Comparison of ENCODE assay signal across 8 cellular contexts in the genomic region with DNA sequence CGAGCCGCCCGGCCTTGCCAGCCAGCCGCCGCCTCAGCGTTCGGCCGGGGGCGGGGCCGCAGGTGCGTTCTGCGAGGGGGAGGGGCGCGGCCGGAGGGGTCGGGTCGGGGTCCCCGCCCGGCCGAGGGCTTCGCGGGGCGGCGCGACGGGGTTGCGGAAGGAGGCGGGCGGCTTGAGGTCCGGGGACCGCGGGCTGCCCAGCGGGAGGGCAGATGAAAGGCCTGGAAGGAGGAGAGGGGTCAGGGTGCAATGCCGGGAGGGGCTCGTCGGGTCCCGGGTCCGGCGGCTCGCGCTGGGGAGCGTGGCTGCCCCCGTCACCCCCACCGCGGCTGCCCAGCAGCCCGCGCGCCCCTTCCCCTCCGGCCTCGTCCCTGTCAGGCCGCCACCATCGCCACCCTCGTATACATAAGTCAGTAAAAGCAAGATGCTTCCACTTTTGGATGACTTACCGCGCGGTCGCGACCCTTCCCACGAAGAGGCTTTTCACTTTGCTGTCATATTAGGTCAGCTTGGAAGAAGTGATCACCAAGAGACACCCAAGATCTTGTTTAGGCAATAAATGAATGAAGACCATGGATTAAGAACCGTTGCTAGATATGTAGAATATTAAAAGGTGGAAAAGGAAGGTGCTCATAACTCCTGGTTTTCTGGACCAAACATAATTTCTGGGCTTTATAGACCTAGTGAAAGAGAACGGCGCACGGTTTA. TPM values are rescaled to one million over a fixed set of nuclear protein-coding genes. Genes with fewer than 3 reads are reported as not detected.
DNase-seq lines count a peak whose midpoint lies in the region; ATAC-seq, FAIRE-seq and TF ChIP-seq lines count a peak whose summit lies in the region.

No MANE protein-coding gene starts in this region.

- no peak overlapping the region for H2AFZ ChIP-seq in HepG2 (ENCODE audit: low read length)

- no peak for TF ChIP-seq RAD21 in HepG2 (CRISPR knock-in tag; IDR thresholded peaks at IDR 0.05)

- DNase-seq in LNCaP clone FGC (ENCODE audit: low read depth), result no peak
- no peak for DNase-seq in HepG2 (ENCODE audit: low spot score)
- peak; percentile 33 for DNase-seq in testis
- no peak for DNase-seq in kidney tubule cell (ENCODE audit: low spot score)
- DNase-seq in HuH-7 (ENCODE audit: low spot score), result no peak

- TF ChIP-seq CTCF in LNCaP clone FGC (IDR thresholded peaks at IDR 0.05; ENCODE audit: control insufficient read depth, extremely low read depth, insufficient read depth) (no peak), brain (conservative IDR thresholded peaks at IDR 0.05) (no peak), HepG2 (CRISPR knock-in tag; IDR thresholded peaks at IDR 0.05) (no peak), testis (IDR thresholded peaks at IDR 0.05) (no peak)

- in situ Hi-C loops in HepG2 (cut with HindIII; ENCODE audit: extremely low pct_ligation_motif_present, low pct_unique_long_range_greater_than_20kb), result loop anchor here (25.0 kb wide), 1 partner anchor 641 kb away; a partner anchor contains a TSS

- H3K9me3 Mint-ChIP-seq in brain, result peaks cover 0 to 4% (median 0%) of the 10 kb centered on the region in 5 experiments

- POLR2A ChIA-PET in HepG2 (lab: Yijun Ruan, JAX), result interaction anchor here (0.8 kb wide), 1 partner anchor 874 kb away, joined by 3 read pairs; no protein-coding TSS in a partner anchor

- H3K4me2 ChIP-seq in HepG2 (ENCODE audit: low read depth, low read length), result peak overlapping the region; percentile 90

- H3K9me3 ChIP-seq in ES-I3 (ENCODE audit: control insufficient read depth, insufficient read depth, low read length) (no peaks in the 10 kb centered on the region), HepG2 (ENCODE audit: low read length) (no peaks in the 10 kb centered on the region), testis (no peaks in the 10 kb centered on the region)

- peaks cover 53% of the 10 kb centered on the region for H3K79me2 ChIP-seq in HepG2 (ENCODE audit: insufficient read depth, low read length)

- H3K27ac ChIP-seq in HepG2 (ENCODE audit: extremely low read length, insufficient read depth, low read length) (peak overlapping the region; percentile 97), testis (peak overlapping the region; percentile 61 to 98)

- TF ChIP-seq EP300 in HepG2 (IDR thresholded peaks at IDR 0.05; ENCODE audit: low read depth in 2 of 2, low read length in 2 of 2) (no peak), HepG2 (CRISPR knock-in tag; IDR thresholded peaks at IDR 0.05; ENCODE audit: borderline replicate concordance) (no peak)

- ATAC-seq in GM21737 (IDR thresholded peaks at IDR 0.05; ENCODE audit: unreplicated experiment) (peak; percentile 9), HepG2 (peak; percentile 5)

- peaks cover 17% of the 10 kb centered on the region for H4K20me1 ChIP-seq in HepG2 (ENCODE audit: insufficient read depth, low read length)

- FAIRE-seq in HepG2 (lab: Jason Lieb, UNC), result peak; percentile 8

- H3K27me3 Mint-ChIP-seq in brain, result peaks cover 22% of the 10 kb centered on the region

- no peaks in the 10 kb centered on the region for H3K36me3 Mint-ChIP-seq in brain

- intact Hi-C loops in HepG2 (cut with micrococcal nuclease; ENCODE audit: unreplicated experiment) (loop anchor here (5.0 kb wide), 1 partner anchor 56 kb away; no protein-coding TSS in a partner anchor), testis (cut with DNase I; ENCODE audit: low total_unique reads) (no loop called here)

- no TSS peak for BruUV-seq in HepG2 (replicated peaks; lab: Mats Ljungman, UMichigan)

- peak overlapping the region; percentile 97 to 100 (median 99) for H3K27ac Mint-ChIP-seq in brain

- CTCF ChIA-PET in HepG2 (lab: Yijun Ruan, JAX; ENCODE audit: low intra/inter-chr PET ratio, low total read pairs), result no interaction called here

- H3K9ac ChIP-seq in ES-I3 (ENCODE audit: low read depth, low read length) (peak overlapping the region; percentile 92; the same call in 1 of the 2 replicates), HepG2 (ENCODE audit: insufficient read depth, low read depth, low read length) (peak overlapping the region; percentile 80)

- TF ChIP-seq POLR2A in HepG2 (IDR thresholded peaks at IDR 0.05; ENCODE audit: insufficient read depth in 1 of 2, low read depth in 2 of 2, low read length in 2 of 2) (no peak), testis (IDR thresholded peaks at IDR 0.05) (no peak)

- H3K4me1 ChIP-seq in ES-I3 (ENCODE audit: insufficient read depth, low read length) (peaks cover 5% of the 10 kb centered on the region), HepG2 (ENCODE audit: insufficient read depth, low read length) (peaks cover 18% of the 10 kb centered on the region), testis (peaks cover 7% of the 10 kb centered on the region)

- peaks cover 35% of the 10 kb centered on the region for H3K4me1 Mint-ChIP-seq in brain

- under 1% methylated on average over 31 of the region's 63 CpGs for WGBS in HepG2 (ENCODE audit: low lambda C conversion rate)
- 0 to 1% methylated on average over 11 to 62 of the region's 63 CpGs for WGBS in testis, 2 donors

- H3K36me3 ChIP-seq in ES-I3 (ENCODE audit: insufficient read depth, low read length), result no peaks in the 10 kb centered on the region
- H3K36me3 ChIP-seq in HepG2 (replicated peaks in 1 of 2; ENCODE audit: control insufficient read depth in 1 of 2, insufficient read depth in 2 of 2, low read length in 2 of 2), result no peaks in the 10 kb centered on the region
- no peaks in the 10 kb centered on the region for H3K36me3 ChIP-seq in testis (ENCODE audit: low read depth, missing control alignments)

- H3K27me3 ChIP-seq in HepG2 (ENCODE audit: control insufficient read depth in 1 of 2, insufficient read depth in 2 of 2, low read length in 2 of 2) (no peaks in the 10 kb centered on the region; a peak in 1 of 5 replicates), testis (no peaks in the 10 kb centered on the region)

- H3K4me3 ChIP-seq in LNCaP clone FGC (ENCODE audit: low read depth, low read length) (peak overlapping the region; percentile 96), HepG2 (replicated peaks in 1 of 3; ENCODE audit: insufficient read depth in 1 of 3, low read depth in 2 of 3, low read length in 3 of 3) (peak overlapping the region; percentile 83 to 100 (median 84)), testis (peak overlapping the region; percentile 75 to 90)

- peak overlapping the region; percentile 91 to 99 (median 96) for H3K4me3 Mint-ChIP-seq in brain

TF ChIP-seq in HepG2, 621 proteins besides CTCF, POLR2A, EP300 and RAD21 (continues in another document):
- no peak for TF ChIP-seq ZNF546 (CRISPR knock-in tag; conservative IDR thresholded peaks at IDR 0.05)
- peak; percentile 66; the same call in 1 of the 2 replicates for TF ChIP-seq TMF1 (CRISPR knock-in tag; IDR thresholded peaks at IDR 0.05; ENCODE audit: low read depth)
- TF ChIP-seq, protein P1, sequence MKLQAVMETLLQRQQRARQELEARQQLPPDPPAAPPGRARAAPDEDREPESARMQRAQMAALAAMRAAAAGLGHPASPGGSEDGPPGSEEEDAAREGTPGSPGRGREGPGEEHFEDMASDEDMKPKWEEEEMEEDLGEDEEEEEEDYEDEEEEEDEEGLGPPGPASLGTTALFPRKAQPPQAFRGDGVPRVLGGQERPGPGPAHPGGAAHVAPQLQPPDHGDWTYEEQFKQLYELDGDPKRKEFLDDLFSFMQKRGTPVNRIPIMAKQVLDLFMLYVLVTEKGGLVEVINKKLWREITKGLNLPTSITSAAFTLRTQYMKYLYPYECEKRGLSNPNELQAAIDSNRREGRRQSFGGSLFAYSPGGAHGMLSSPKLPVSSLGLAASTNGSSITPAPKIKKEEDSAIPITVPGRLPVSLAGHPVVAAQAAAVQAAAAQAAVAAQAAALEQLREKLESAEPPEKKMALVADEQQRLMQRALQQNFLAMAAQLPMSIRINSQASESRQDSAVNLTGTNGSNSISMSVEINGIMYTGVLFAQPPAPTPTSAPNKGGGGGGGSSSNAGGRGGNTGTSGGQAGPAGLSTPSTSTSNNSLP (IDR thresholded peaks at IDR 0.05; ENCODE audit: low read depth, low read length), result no peak
- TF ChIP-seq, protein P2, sequence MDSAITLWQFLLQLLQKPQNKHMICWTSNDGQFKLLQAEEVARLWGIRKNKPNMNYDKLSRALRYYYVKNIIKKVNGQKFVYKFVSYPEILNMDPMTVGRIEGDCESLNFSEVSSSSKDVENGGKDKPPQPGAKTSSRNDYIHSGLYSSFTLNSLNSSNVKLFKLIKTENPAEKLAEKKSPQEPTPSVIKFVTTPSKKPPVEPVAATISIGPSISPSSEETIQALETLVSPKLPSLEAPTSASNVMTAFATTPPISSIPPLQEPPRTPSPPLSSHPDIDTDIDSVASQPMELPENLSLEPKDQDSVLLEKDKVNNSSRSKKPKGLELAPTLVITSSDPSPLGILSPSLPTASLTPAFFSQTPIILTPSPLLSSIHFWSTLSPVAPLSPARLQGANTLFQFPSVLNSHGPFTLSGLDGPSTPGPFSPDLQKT (CRISPR knock-in tag; IDR thresholded peaks at IDR 0.05; ENCODE audit: borderline replicate concordance), result no peak
- no peak for TF ChIP-seq ZNF143 (CRISPR knock-in tag; IDR thresholded peaks at IDR 0.05)
- TF ChIP-seq ZNF20 (CRISPR knock-in tag; IDR thresholded peaks at IDR 0.05), result no peak

RNA-seq across cellular contexts. Expression of a gene that starts 0.6 kb away (rescaled TPM):
- polyA plus RNA-seq in brain (ENCODE audit: insufficient read depth, low read depth, low replicate concordance), result 214 TPM
- 206 and 323 TPM in 2 replicates for total RNA-seq in HepG2 (2016; rRNA removed; fragmentation: Illumina TruSeq; extraction: Trizol)
- 20.6 and 23.7 TPM in 2 replicates for total RNA-seq in HepG2 (2016; cell fraction: cytosol; rRNA removed; fragmentation: Illumina TruSeq; extraction: Trizol; ENCODE audit: low read depth)
- total RNA-seq in HepG2 (2016; cell fraction: insoluble cytoplasmic fraction; rRNA removed; fragmentation: Illumina TruSeq; extraction: Trizol), result 211 and 312 TPM in 2 replicates
- total RNA-seq in HepG2 (2016; cell fraction: membrane; rRNA removed; fragmentation: Illumina TruSeq; extraction: Trizol), result 33.5 and 37.5 TPM in 2 replicates
- 81.8 and 84.7 TPM in 2 replicates for total RNA-seq in HepG2 (2016; cell fraction: nucleus; rRNA removed; fragmentation: Illumina TruSeq; extraction: Trizol)
- 49.3 and 60.6 TPM in 2 replicates for polyA plus RNA-seq in HepG2 (2011; rRNA removed)
- 28.0 and 36.6 TPM in 2 replicates for polyA plus RNA-seq in HepG2 (2011; cell fraction: cytosol; rRNA removed)
- 25.1 and 25.6 TPM in 2 replicates for polyA plus RNA-seq in HepG2 (2011; cell fraction: nucleus; rRNA removed)
- polyA plus RNA-seq in HepG2 (2012), result 144 and 186 TPM in 2 replicates
- polyA plus RNA-seq in HepG2 (2016; cell fraction: cytosol; fragmentation: Illumina TruSeq; extraction: Trizol; ENCODE audit: low read depth), result 21.7 and 22.0 TPM in 2 replicates
- 513 and 558 TPM in 2 replicates for polyA plus RNA-seq in HepG2 (2016; cell fraction: insoluble cytoplasmic fraction; fragmentation: Illumina TruSeq; extraction: Trizol; ENCODE audit: low read depth)
- polyA plus RNA-seq in HepG2 (2016; cell fraction: membrane; fragmentation: Illumina TruSeq; extraction: Trizol; ENCODE audit: low read depth), result 26.3 and 31.3 TPM in 2 replicates
- polyA plus RNA-seq in HepG2 (2016; cell fraction: nucleus; fragmentation: Illumina TruSeq; extraction: Trizol; ENCODE audit: insufficient read depth, low read depth), result 158 and 180 TPM in 2 replicates
- 22.9 and 64.5 TPM in 2 replicates for polyA minus RNA-seq in HepG2 (2011; rRNA and poly(A)+ RNA removed; ENCODE audit: low replicate concordance)
- polyA minus RNA-seq in HepG2 (2011; cell fraction: cytosol; rRNA and poly(A)+ RNA removed), result 29.8 and 35.1 TPM in 2 replicates
- polyA minus RNA-seq in HepG2 (2011; cell fraction: nucleus; rRNA and poly(A)+ RNA removed), result 54.8 and 55.4 TPM in 2 replicates
- total RNA-seq in testis, result 10 to 100 TPM; 32.9 to 41.3 TPM
- polyA plus RNA-seq in testis (ENCODE audit: insufficient read depth, low read depth, low replicate concordance), result 49.5 TPM
